ENCODE assay signal across 15 cellular contexts in the genomic region with DNA sequence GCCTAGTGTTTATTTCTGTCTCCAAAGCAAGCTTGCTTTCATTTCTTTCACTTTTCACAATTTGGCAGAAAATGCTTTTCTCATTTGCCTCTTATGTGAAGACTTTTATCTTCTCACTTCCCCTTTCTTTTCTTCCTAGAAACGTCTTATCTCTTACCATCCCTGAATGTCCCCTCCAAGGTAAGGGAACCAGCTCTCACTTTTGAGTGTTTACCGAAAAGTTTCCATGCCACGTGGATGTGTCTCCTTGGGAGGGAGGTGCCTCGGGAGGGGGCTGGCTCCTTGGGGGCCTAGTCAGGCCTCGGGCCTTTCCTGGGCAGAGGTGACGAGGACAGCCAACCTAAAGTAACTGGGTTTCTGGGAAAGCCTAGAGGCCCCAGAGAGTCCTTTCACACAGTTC.
A peak's percentile ranks its signal among the peaks of the same experiment; 100 is the strongest.
DNase-seq lines count a peak whose midpoint lies in the region; ATAC-seq and TF ChIP-seq lines count a peak whose summit lies in the region.
"Had no signal": no experiment of that assay in that cellular context is flagged by ENCODE, and none has a peak within 500 bp of the region (broad histone marks: within the 10 kb centered on the region; RNA-seq: fewer than 3 reads in every experiment).

No MANE protein-coding gene starts in this region.

- peaks cover 8% of the 10 kb centered on the region; the same call in 1 of the 2 replicates for H3K9me3 ChIP-seq in OCI-LY7 (ENCODE audit: low read length)
- no peaks in the 10 kb centered on the region for H3K9me3 ChIP-seq in CD8-positive, alpha-beta T cell (ENCODE audit: low read length)

- no peaks in the 10 kb centered on the region for H3K36me3 ChIP-seq in OCI-LY7 (ENCODE audit: insufficient read depth, low read length)
- no peaks in the 10 kb centered on the region for H3K36me3 ChIP-seq in CD8-positive, alpha-beta T cell (ENCODE audit: insufficient read depth, low read length)
- H3K36me3 ChIP-seq: WERI-Rb-1 had no signal

- CTCF ChIA-PET in OCI-LY7 (lab: Charles Lee; ENCODE audit: unreplicated experiment) = no interaction called here
- CTCF ChIA-PET in CD8-positive, alpha-beta T cell (lab: Charles Lee) = no interaction called here

- H3K4me1 ChIP-seq in OCI-LY7 (ENCODE audit: insufficient read depth, low read length, poor library complexity, severe bottlenecking) = peaks cover 29% of the 10 kb centered on the region
- H3K4me1 ChIP-seq in CD8-positive, alpha-beta T cell (ENCODE audit: insufficient read depth, low read length) = no peaks in the 10 kb centered on the region

- no TSS peak for BruUV-seq in OCI-LY7 (replicated peaks; lab: Mats Ljungman, UMichigan)

- no peaks in the 10 kb centered on the region for H3K27me3 ChIP-seq in CD8-positive, alpha-beta T cell (ENCODE audit: insufficient read depth, low read length)

- peak overlapping the region; percentile 10 for H3K4me3 ChIP-seq in OCI-LY7 (ENCODE audit: low read depth, low read length, poor library complexity, severe bottlenecking)
- H3K4me3 ChIP-seq in CD8-positive, alpha-beta T cell (ENCODE audit: low read depth, low read length) = no peak overlapping the region
- H3K4me3 ChIP-seq: SK-N-MC had no signal

- H3K27ac Mint-ChIP-seq in stimulated activated naive B cell treated with anti-CD40 and anti-IgM and Interleukin-4, amounts not matched to agents 10 μg/mL and 1 μg/mL and 100 μg/mL, for 72 hours = peak overlapping the region; percentile 75
- H3K27ac Mint-ChIP-seq in CD8-positive, alpha-beta T cell = no peak overlapping the region

- peak; percentile 54 for ATAC-seq in GM18907 (IDR thresholded peaks at IDR 0.05; ENCODE audit: unreplicated experiment)
- peak; percentile 35 for ATAC-seq in HG02852 (IDR thresholded peaks at IDR 0.05; ENCODE audit: unreplicated experiment)
- ATAC-seq in stimulated activated naive B cell treated with anti-CD40 and anti-IgM and Interleukin-4, amounts not matched to agents 10 μg/mL and 1 μg/mL and 100 μg/mL, for 72 hours (replicated peaks) = peak; percentile 50 to 63
- no peak for ATAC-seq in HG02642 (IDR thresholded peaks at IDR 0.05; ENCODE audit: poor library complexity, unreplicated experiment)
- ATAC-seq in CD8-positive, alpha-beta T cell = no peak

- POLR2A ChIA-PET in OCI-LY7 (lab: Charles Lee) = interaction anchor here (0.5 to 1.9 kb wide), 14 partner anchors 8 to 607 kb away, joined by 3 to 9 read pairs (median 4); no protein-coding TSS in a partner anchor
- POLR2A ChIA-PET in CD8-positive, alpha-beta T cell (lab: Charles Lee) = no interaction called here

- peaks cover under 1 to 2% of the 10 kb centered on the region in 2 donors for H3K9me3 Mint-ChIP-seq in stimulated activated naive B cell treated with anti-CD40 and anti-IgM and Interleukin-4, amounts not matched to agents 10 μg/mL and 1 μg/mL and 100 μg/mL, for 72 hours
- no peaks in the 10 kb centered on the region for H3K9me3 Mint-ChIP-seq in CD8-positive, alpha-beta T cell

- H3K27ac ChIP-seq in OCI-LY7 (ENCODE audit: low read depth, low read length, poor library complexity, severe bottlenecking) = peak overlapping the region; percentile 28
- H3K27ac ChIP-seq in CD8-positive, alpha-beta T cell (ENCODE audit: low read depth, low read length) = no peak overlapping the region
- H3K27ac ChIP-seq: SK-N-MC, WERI-Rb-1 had no signal

- TF ChIP-seq CTCF in OCI-LY7 (conservative IDR thresholded peaks at IDR 0.05; ENCODE audit: low read length) = no peak
- TF ChIP-seq CTCF in CD8-positive, alpha-beta T cell (IDR thresholded peaks at IDR 0.05) = no peak

- H2AFZ ChIP-seq in OCI-LY7 (ENCODE audit: low read length) = peak overlapping the region; percentile 71

- H3K4me3 Mint-ChIP-seq in stimulated activated naive B cell treated with anti-CD40 and anti-IgM and Interleukin-4, amounts not matched to agents 10 μg/mL and 1 μg/mL and 100 μg/mL, for 72 hours = peak overlapping the region in 1 of 2 donors; percentile 17
- H3K4me3 Mint-ChIP-seq in CD8-positive, alpha-beta T cell = no peak overlapping the region

- H3K27me3 Mint-ChIP-seq in stimulated activated naive B cell treated with anti-CD40 and anti-IgM and Interleukin-4, amounts not matched to agents 10 μg/mL and 1 μg/mL and 100 μg/mL, for 72 hours = no peaks in the 10 kb centered on the region
- peaks cover 15% of the 10 kb centered on the region for H3K27me3 Mint-ChIP-seq in CD8-positive, alpha-beta T cell (ENCODE audit: low read depth)

- no peaks in the 10 kb centered on the region for H3K79me2 ChIP-seq in OCI-LY7 (ENCODE audit: insufficient read depth, low read depth, low read length)

- H4K20me1 ChIP-seq in OCI-LY7 (ENCODE audit: insufficient read depth, low read length) = no peaks in the 10 kb centered on the region

- H3K4me1 Mint-ChIP-seq in stimulated activated naive B cell treated with anti-CD40 and anti-IgM and Interleukin-4, amounts not matched to agents 10 μg/mL and 1 μg/mL and 100 μg/mL, for 72 hours = peaks cover 19 to 48% of the 10 kb centered on the region in 2 donors
- no peaks in the 10 kb centered on the region for H3K4me1 Mint-ChIP-seq in CD8-positive, alpha-beta T cell (ENCODE audit: low read depth)

- H3K9me2 ChIP-seq in OCI-LY7 (ENCODE audit: insufficient read depth, low read length) = no peaks in the 10 kb centered on the region

- peak; percentile 60 for DNase-seq in OCI-LY7 (ENCODE audit: low spot score)
- DNase-seq in stimulated activated naive B cell treated with anti-CD40 and anti-IgM and Interleukin-4, amounts not matched to agents 10 μg/mL and 1 μg/mL and 100 μg/mL, for 72 hours = peak; percentile 5
- no peak for DNase-seq in SK-N-DZ (ENCODE audit: low spot score)
- no peak for DNase-seq in CD8-positive, alpha-beta T cell
- DNase-seq: activated CD8-positive, alpha-beta memory T cell treated with anti-CD3 and anti-CD28 coated beads for 24 hours; activated effector memory CD4-positive, alpha-beta T cell treated with anti-CD3 and anti-CD28 coated beads, Interleukin-2, amount 50 U/mL, for 16 hours; anterior cingulate cortex; C1 segment of cervical spinal cord; NCI-H1048; NCI-H2171; WERI-Rb-1 had no signal

- intact Hi-C loops in OCI-LY7 (cut with micrococcal nuclease; ENCODE audit: unreplicated experiment) = no loop called here
- intact Hi-C loops in CD8-positive, alpha-beta T cell (cut with DNase I, micrococcal nuclease) = no loop called here

- H3K4me2 ChIP-seq in OCI-LY7 (ENCODE audit: low read length) = peak overlapping the region; percentile 66

- H3K36me3 Mint-ChIP-seq in stimulated activated naive B cell treated with anti-CD40 and anti-IgM and Interleukin-4, amounts not matched to agents 10 μg/mL and 1 μg/mL and 100 μg/mL, for 72 hours = peaks cover under 1 to 2% of the 10 kb centered on the region in 2 donors
- H3K36me3 Mint-ChIP-seq in CD8-positive, alpha-beta T cell = no peaks in the 10 kb centered on the region

Comparison
In these comparisons a context has a peak if more than half of its experiments do, and no peak if none do; other contexts are left out.
1. ATAC-seq: peak in GM18907 (single experiment), HG02852 (single experiment) and stimulated activated naive B cell treated with anti-CD40 and anti-IgM and Interleukin-4, amounts not matched to agents 10 μg/mL and 1 μg/mL and 100 μg/mL, for 72 hours (2 of 2); none in HG02642 (single experiment) and CD8-positive, alpha-beta T cell (single experiment).
2. DNase-seq: peak in OCI-LY7 (single experiment) and stimulated activated naive B cell treated with anti-CD40 and anti-IgM and Interleukin-4, amounts not matched to agents 10 μg/mL and 1 μg/mL and 100 μg/mL, for 72 hours (single experiment); none in SK-N-DZ (single experiment) and CD8-positive, alpha-beta T cell (0 of 7).